In genomic region chr3:105688821-105689220, GRCh38 we compare ENCODE assay signal across 12 cellular contexts.
A peak's percentile ranks its signal among the peaks of the same experiment; 100 is the strongest.
DNase-seq lines count a peak whose midpoint lies in the region; ATAC-seq lines count a peak whose summit lies in the region.
"Had no signal": no experiment of that assay in that cellular context is flagged by ENCODE, and none has a peak within 500 bp of the region (broad histone marks: within the 10 kb centered on the region; RNA-seq: fewer than 3 reads in every experiment).

No MANE protein-coding gene starts in this region.

- H3K36me3 Mint-ChIP-seq in CD8-positive, alpha-beta memory T cell: peaks cover 26 to 63% (median 27%) of the 10 kb centered on the region in 3 donors
- H3K36me3 Mint-ChIP-seq in activated naive CD8-positive, alpha-beta T cell treated with anti-CD3 and anti-CD28 coated beads for 36 hours: peaks cover 59% of the 10 kb centered on the region
- peaks cover 17% of the 10 kb centered on the region for H3K36me3 Mint-ChIP-seq in memory B cell

- H3K27me3 Mint-ChIP-seq in CD8-positive, alpha-beta memory T cell: no peaks in the 10 kb centered on the region
- H3K27me3 Mint-ChIP-seq in activated naive CD8-positive, alpha-beta T cell treated with anti-CD3 and anti-CD28 coated beads for 36 hours: no peaks in the 10 kb centered on the region
- H3K27me3 Mint-ChIP-seq in memory B cell: no peaks in the 10 kb centered on the region

- no peak overlapping the region for H3K4me3 ChIP-seq in CD8-positive, alpha-beta memory T cell (ENCODE audit: low read length)
- H3K4me3 ChIP-seq in HUES48 (ENCODE audit: low read depth, low read length): no peak overlapping the region
- H3K4me3 ChIP-seq: sigmoid colon, suprapubic skin had no signal

- ATAC-seq in memory B cell (ENCODE audit: low read depth) (no peak), HG02642 (IDR thresholded peaks at IDR 0.05; ENCODE audit: poor library complexity, unreplicated experiment) (no peak)
- ATAC-seq: Panc1 had no signal

- no peaks in the 10 kb centered on the region for H3K9me3 ChIP-seq in CD8-positive, alpha-beta memory T cell (ENCODE audit: low read length)
- no peaks in the 10 kb centered on the region for H3K9me3 ChIP-seq in HUES48 (ENCODE audit: control insufficient read depth, insufficient read depth, low read length)
- H3K9me3 ChIP-seq: sigmoid colon, suprapubic skin had no signal

- H3K9me3 Mint-ChIP-seq in CD8-positive, alpha-beta memory T cell: peaks cover 0 to 2% (median 0%) of the 10 kb centered on the region in 5 donors
- H3K9me3 Mint-ChIP-seq in activated naive CD8-positive, alpha-beta T cell treated with anti-CD3 and anti-CD28 coated beads for 36 hours: peaks cover 2% of the 10 kb centered on the region
- H3K9me3 Mint-ChIP-seq in memory B cell: no peaks in the 10 kb centered on the region

- peaks cover 8% of the 10 kb centered on the region for H3K4me1 ChIP-seq in CD8-positive, alpha-beta memory T cell (ENCODE audit: insufficient read depth, low read length)
- no peaks in the 10 kb centered on the region for H3K4me1 ChIP-seq in HUES48 (ENCODE audit: control insufficient read depth, insufficient read depth, low read length)
- H3K4me1 ChIP-seq: suprapubic skin had no signal

- H3K27ac Mint-ChIP-seq in CD8-positive, alpha-beta memory T cell: peak overlapping the region in 7 of 8 donors; percentile 29 to 81 (median 68)
- H3K27ac Mint-ChIP-seq in activated naive CD8-positive, alpha-beta T cell treated with anti-CD3 and anti-CD28 coated beads for 36 hours: peak overlapping the region; percentile 68
- peak overlapping the region; percentile 10 for H3K27ac Mint-ChIP-seq in memory B cell

- peaks cover 44 to 65% (median 59%) of the 10 kb centered on the region in 3 donors for H3K4me1 Mint-ChIP-seq in CD8-positive, alpha-beta memory T cell
- peaks cover 30% of the 10 kb centered on the region for H3K4me1 Mint-ChIP-seq in activated naive CD8-positive, alpha-beta T cell treated with anti-CD3 and anti-CD28 coated beads for 36 hours
- H3K4me1 Mint-ChIP-seq in memory B cell: peaks cover 3% of the 10 kb centered on the region

- peak overlapping the region in 3 of 7 donors; percentile 13 to 44 (median 39) for H3K4me3 Mint-ChIP-seq in CD8-positive, alpha-beta memory T cell
- H3K4me3 Mint-ChIP-seq in activated naive CD8-positive, alpha-beta T cell treated with anti-CD3 and anti-CD28 coated beads for 36 hours: no peak overlapping the region
- no peak overlapping the region for H3K4me3 Mint-ChIP-seq in memory B cell

- no peak for DNase-seq in CD8-positive, alpha-beta memory T cell
- DNase-seq in activated naive CD8-positive, alpha-beta T cell treated with anti-CD3 and anti-CD28 coated beads for 36 hours: no peak
- DNase-seq in memory B cell (ENCODE audit: low spot score in 2 of 2): no peak
- no peak for DNase-seq in stimulated activated CD8-positive, alpha-beta memory T cell treated with anti-CD3 and anti-CD28 coated beads, Interleukin-4, amount 100 ng/mL, for 48 hours
- no peak for DNase-seq in AML-193 (lab: John Stamatoyannopoulos, UW)
- DNase-seq: NCI-H2081, sigmoid colon, T-helper 9 cell had no signal

- H3K9ac ChIP-seq in HUES48 (ENCODE audit: low read depth, low read length): no peak overlapping the region

- no peaks in the 10 kb centered on the region for H3K27me3 ChIP-seq in CD8-positive, alpha-beta memory T cell (ENCODE audit: insufficient read depth, low read length, poor library complexity, severe bottlenecking)
- no peaks in the 10 kb centered on the region for H3K27me3 ChIP-seq in HUES48 (ENCODE audit: control insufficient read depth, insufficient read depth, low read length)
- H3K27me3 ChIP-seq: sigmoid colon, suprapubic skin had no signal

- no peak overlapping the region for H3K27ac ChIP-seq in CD8-positive, alpha-beta memory T cell (ENCODE audit: low read depth, low read length)
- H3K27ac ChIP-seq in HUES48 (ENCODE audit: low read depth, low read length): peak overlapping the region; percentile 28
- H3K27ac ChIP-seq: sigmoid colon, suprapubic skin had no signal

- H3K36me3 ChIP-seq in CD8-positive, alpha-beta memory T cell (ENCODE audit: insufficient read depth, low read length): peaks cover 20% of the 10 kb centered on the region
- H3K36me3 ChIP-seq in HUES48 (ENCODE audit: control insufficient read depth, insufficient read depth, low read length): peaks cover 29% of the 10 kb centered on the region

- POLR2A ChIA-PET in CD8-positive, alpha-beta memory T cell (lab: Charles Lee): no interaction called here

- CTCF ChIA-PET in CD8-positive, alpha-beta memory T cell (lab: Charles Lee): interaction anchor here (0.9 to 1.0 kb wide), 2 partner anchors 8 to 921 kb away, joined by 3 to 4 read pairs; no protein-coding TSS in a partner anchor

Comparison
In these comparisons a context has a peak if more than half of its experiments do, and no peak if none do; other contexts are left out.
1. H3K27ac Mint-ChIP-seq: peak in every context shown above with its lines; median percentile 68 in CD8-positive, alpha-beta memory T cell; 68 in activated naive CD8-positive, alpha-beta T cell treated with anti-CD3 and anti-CD28 coated beads for 36 hours; 10 in memory B cell.